In genomic region chrX:150982786-150983525, GRCh38 we compare ENCODE assay signal across 1 cellular context.
TF ChIP-seq lines count a peak whose summit lies in the region.

TSS of gene HMGB3 (plus strand) at chrX:150983335. CDS start at chrX:150985600, 2,265 bp downstream.

TF ChIP-seq in GM12878, 131 proteins besides CTCF, POLR2A, EP300 and RAD21 (continued from another document):
- TF ChIP-seq IRF3 (IDR thresholded peaks at IDR 0.05) = 0 out of 2 replicates have a peak, but pooled peaks have one; percentile 15
- 0 out of 2 replicates have a peak, but pooled peaks have one; percentile 25 for TF ChIP-seq TAF1 (IDR thresholded peaks at IDR 0.05; ENCODE audit: borderline replicate concordance, low read depth, low read length)
- TF ChIP-seq ZBED1 (IDR thresholded peaks at IDR 0.05; ENCODE audit: borderline replicate concordance) = no peak
- TF ChIP-seq SMC3 (IDR thresholded peaks at IDR 0.05; ENCODE audit: borderline replicate concordance, low read length) = no peak
- TF ChIP-seq BHLHE40 (IDR thresholded peaks at IDR 0.05; ENCODE audit: borderline replicate concordance in 1 of 2, low read depth in 2 of 2, low read length in 1 of 2) = no peak
- TF ChIP-seq POU2F2 (IDR thresholded peaks at IDR 0.05; ENCODE audit: borderline replicate concordance, low read depth, low read length) = peak; percentile 96; the same call in 2 of the 3 replicates
- TF ChIP-seq MXI1 (IDR thresholded peaks at IDR 0.05; ENCODE audit: low read depth, low read length) = no peak
- no peak for TF ChIP-seq FOXK2 (IDR thresholded peaks at IDR 0.05)
- no peak for TF ChIP-seq MLLT1 (IDR thresholded peaks at IDR 0.05)
- no peak for TF ChIP-seq TARDBP (IDR thresholded peaks at IDR 0.05; ENCODE audit: borderline replicate concordance)
- no peak for TF ChIP-seq HDAC6 (IDR thresholded peaks at IDR 0.05; ENCODE audit: unreplicated experiment)
- no peak for TF ChIP-seq RCOR1 (conservative IDR thresholded peaks at IDR 0.05; ENCODE audit: low read depth, low read length)
- TF ChIP-seq EZH2 (IDR thresholded peaks at IDR 0.05; ENCODE audit: borderline replicate concordance, control insufficient read depth, low read depth, low read length) = no peak
- TF ChIP-seq MYB (IDR thresholded peaks at IDR 0.05; ENCODE audit: borderline replicate concordance, low read depth, low read length) = no peak
- TF ChIP-seq ZNF274 (IDR thresholded peaks at IDR 0.05; ENCODE audit: insufficient read depth, insufficient read length) = no peak
- no peak for TF ChIP-seq SREBF2 (IDR thresholded peaks at IDR 0.05; ENCODE audit: low read length)
- TF ChIP-seq GATAD2B (conservative IDR thresholded peaks at IDR 0.05; ENCODE audit: low read depth) = no peak
- TF ChIP-seq NFYA (IDR thresholded peaks at IDR 0.05; ENCODE audit: borderline replicate concordance, low read depth, low read length) = no peak
- TF ChIP-seq ZNF217 (IDR thresholded peaks at IDR 0.05) = no peak
- TF ChIP-seq SMAD1 (IDR thresholded peaks at IDR 0.05; ENCODE audit: low read depth, partially characterized antibody) = no peak
- TF ChIP-seq FOS (IDR thresholded peaks at IDR 0.05; ENCODE audit: borderline replicate concordance, extremely low read depth, insufficient read length) = no peak
- TF ChIP-seq MTA2 (IDR thresholded peaks at IDR 0.05; ENCODE audit: low read depth) = no peak
- TF ChIP-seq BACH1 (IDR thresholded peaks at IDR 0.05; ENCODE audit: borderline replicate concordance) = no peak
- no peak for TF ChIP-seq YBX1 (IDR thresholded peaks at IDR 0.05)
- TF ChIP-seq TCF12 (IDR thresholded peaks at IDR 0.05; ENCODE audit: low read depth, low read length) = no peak
- TF ChIP-seq GABPA (IDR thresholded peaks at IDR 0.05; ENCODE audit: low read depth) = no peak
